12 cellular contexts compared by ENCODE assay signal in the genomic region with DNA sequence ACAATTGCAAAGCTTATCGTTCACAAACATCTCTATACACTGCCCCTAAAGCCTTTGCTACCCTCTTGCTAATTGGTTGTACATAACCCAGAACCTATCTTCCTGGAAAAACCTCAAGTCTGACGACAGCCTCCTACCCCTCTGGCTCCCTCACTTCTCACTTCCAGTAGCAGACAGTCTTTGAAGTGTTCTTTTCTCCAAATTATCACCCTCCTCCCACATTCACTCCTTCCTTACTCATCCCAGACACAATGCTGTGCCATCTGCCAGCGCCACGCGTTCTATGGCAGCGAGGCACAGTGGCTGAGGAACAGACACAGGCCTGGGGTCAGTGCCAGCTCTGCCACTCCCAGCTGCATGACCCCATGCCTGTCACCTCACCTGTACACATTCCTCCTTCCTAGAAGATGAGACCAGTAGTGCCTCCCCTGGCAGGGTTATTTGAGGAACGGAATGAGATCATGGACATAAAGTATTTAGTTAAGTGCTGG. TPM values are rescaled to one million over a fixed set of nuclear protein-coding genes. Genes with fewer than 3 reads are reported as not detected.
A peak's percentile ranks its signal among the peaks of the same experiment; 100 is the strongest.
DNase-seq lines count a peak whose midpoint lies in the region; ATAC-seq and TF ChIP-seq lines count a peak whose summit lies in the region.
"Had no signal": no experiment of that assay in that cellular context is flagged by ENCODE, and none has a peak within 500 bp of the region (broad histone marks: within the 10 kb centered on the region; RNA-seq: fewer than 3 reads in every experiment).

No MANE protein-coding gene starts in this region.

- H3K27ac Mint-ChIP-seq in MCF 10A (ENCODE audit: low read depth, unreplicated experiment): no peak overlapping the region
- peak overlapping the region; percentile 77 for H3K27ac Mint-ChIP-seq in activated CD4-positive, alpha-beta memory T cell treated with anti-CD3 and anti-CD28 coated beads for 36 hours
- H3K27ac Mint-ChIP-seq: B cell had no signal

- no TSS peak for BruUV-seq in MCF 10A (replicated peaks; lab: Mats Ljungman, UMichigan)

- H3K9me3 ChIP-seq in breast epithelium (peaks cover 6 to 8% of the 10 kb centered on the region in 2 donors), prostate gland (no peaks in the 10 kb centered on the region)

- H3K4me3 ChIP-seq in breast epithelium (no peak overlapping the region), prostate gland (no peak overlapping the region)
- H3K4me3 ChIP-seq: heart right ventricle had no signal

- H3K4me1 ChIP-seq in breast epithelium: no peaks in the 10 kb centered on the region
- no peaks in the 10 kb centered on the region for H3K4me1 ChIP-seq in prostate gland (replicated peaks)

- H3K36me3 Mint-ChIP-seq in MCF 10A (ENCODE audit: insufficient read depth, unreplicated experiment): peaks cover 81% of the 10 kb centered on the region
- H3K36me3 Mint-ChIP-seq in activated CD4-positive, alpha-beta memory T cell treated with anti-CD3 and anti-CD28 coated beads for 36 hours: peaks cover 43% of the 10 kb centered on the region

- peaks cover 9% of the 10 kb centered on the region for H3K36me3 ChIP-seq in breast epithelium
- H3K36me3 ChIP-seq in prostate gland: peaks cover 6 to 10% of the 10 kb centered on the region in 2 donors

- H3K27me3 ChIP-seq in breast epithelium: no peaks in the 10 kb centered on the region
- no peaks in the 10 kb centered on the region for H3K27me3 ChIP-seq in prostate gland (replicated peaks; ENCODE audit: insufficient read depth)
- H3K27me3 ChIP-seq: heart right ventricle had no signal

- CTCF ChIA-PET in MCF 10A (lab: Yijun Ruan, JAX): no interaction called here
- CTCF ChIA-PET in activated CD4-positive, alpha-beta memory T cell treated with anti-CD3 and anti-CD28 coated beads for 36 hours (lab: Charles Lee): interaction anchor here (1.4 kb wide), 1 partner anchor 29 kb away, joined by 5 read pairs; no protein-coding TSS in a partner anchor

- 67% methylated on average over 7 of the region's 7 CpGs for WGBS in prostate gland

- TF ChIP-seq POLR2A in breast epithelium (IDR thresholded peaks at IDR 0.05) (no peak), prostate gland (IDR thresholded peaks at IDR 0.05) (no peak)

- no peaks in the 10 kb centered on the region for H3K4me1 Mint-ChIP-seq in MCF 10A (ENCODE audit: insufficient read depth, unreplicated experiment)
- H3K4me1 Mint-ChIP-seq in activated CD4-positive, alpha-beta memory T cell treated with anti-CD3 and anti-CD28 coated beads for 36 hours (ENCODE audit: low read depth): peaks cover 36% of the 10 kb centered on the region

- H3K4me3 Mint-ChIP-seq in MCF 10A (ENCODE audit: unreplicated experiment): no peak overlapping the region
- H3K4me3 Mint-ChIP-seq in activated CD4-positive, alpha-beta memory T cell treated with anti-CD3 and anti-CD28 coated beads for 36 hours: no peak overlapping the region
- H3K4me3 Mint-ChIP-seq: B cell had no signal

- POLR2A ChIA-PET in MCF 10A (lab: Yijun Ruan, JAX): interaction anchor here (1.4 kb wide), 1 partner anchor 22 kb away, joined by 4 read pairs; no protein-coding TSS in a partner anchor
- POLR2A ChIA-PET in activated CD4-positive, alpha-beta memory T cell treated with anti-CD3 and anti-CD28 coated beads for 36 hours (lab: Charles Lee): interaction anchor here (0.6 to 0.8 kb wide), 3 partner anchors 12 to 362 kb away, joined by 3 read pairs; a partner anchor contains a TSS

- no peaks in the 10 kb centered on the region for H3K27me3 Mint-ChIP-seq in MCF 10A (ENCODE audit: insufficient read depth, unreplicated experiment)
- H3K27me3 Mint-ChIP-seq in activated CD4-positive, alpha-beta memory T cell treated with anti-CD3 and anti-CD28 coated beads for 36 hours: no peaks in the 10 kb centered on the region
- H3K27me3 Mint-ChIP-seq: B cell had no signal

- ATAC-seq in HG03521 (IDR thresholded peaks at IDR 0.05; ENCODE audit: unreplicated experiment): no peak

- no peaks in the 10 kb centered on the region for H3K9me3 Mint-ChIP-seq in MCF 10A (ENCODE audit: unreplicated experiment)
- no peaks in the 10 kb centered on the region for H3K9me3 Mint-ChIP-seq in activated CD4-positive, alpha-beta memory T cell treated with anti-CD3 and anti-CD28 coated beads for 36 hours

- H3K27ac ChIP-seq in breast epithelium (peak overlapping the region; percentile 28 to 29), temporal lobe (ENCODE audit: low read depth, low read length) (peak overlapping the region; percentile 79), prostate gland (no peak overlapping the region)

- DNase-seq in breast epithelium (ENCODE audit: low spot score in 2 of 2) (peak in 1 of 2 donors; percentile 44), MCF 10A (ENCODE audit: unreplicated experiment) (no peak), kidney tubule cell (ENCODE audit: low spot score) (peak; percentile 91), mesenteric fat pad (ENCODE audit: low spot score) (no peak), prostate gland (ENCODE audit: low spot score) (no peak)
- peak; percentile 48 for DNase-seq in activated CD4-positive, alpha-beta memory T cell treated with anti-CD3 and anti-CD28 coated beads for 36 hours
- DNase-seq: HCEC 1CT, heart right ventricle had no signal

- intact Hi-C loops in breast epithelium (cut with DNase I; ENCODE audit: low total_unique reads) (no loop called here), MCF 10A (cut with micrococcal nuclease) (no loop called here), prostate gland (cut with DNase I) (no loop called here)
- intact Hi-C loops in activated CD4-positive, alpha-beta memory T cell treated with anti-CD3 and anti-CD28 coated beads for 36 hours (cut with micrococcal nuclease): no loop called here

- TF ChIP-seq CTCF in breast epithelium (IDR thresholded peaks at IDR 0.05): no peak
- TF ChIP-seq CTCF in MCF 10A (IDR thresholded peaks at IDR 0.05; ENCODE audit: unreplicated experiment): no peak
- TF ChIP-seq CTCF in prostate gland (IDR thresholded peaks at IDR 0.05): no peak

RNA-seq across cellular contexts. Expression of a gene that starts 27.7 kb away (rescaled TPM):
- total RNA-seq in breast epithelium: 100 to 1,000 TPM; 177 to 202 (median 178) TPM
- 189 and 218 TPM in 2 replicates for total RNA-seq in MCF 10A (2022)
- 100 to 1,000 TPM; 139 to 144 TPM for total RNA-seq in activated CD4-positive, alpha-beta memory T cell treated with anti-CD3 and anti-CD28 coated beads for 36 hours
- total RNA-seq in temporal lobe: 92.9 TPM
- total RNA-seq in mesenteric fat pad: 190 TPM
- 100 to 1,000 TPM; 210 to 259 TPM for total RNA-seq in prostate gland

RNA-seq across cellular contexts. Expression of a gene that starts 39.8 kb away (rescaled TPM):
- total RNA-seq in breast epithelium (10 to 100 TPM; 24.9 to 38.2 (median 35.1) TPM), MCF 10A (2022) (14.9 and 17.4 TPM in 2 replicates), temporal lobe (34.7 TPM), mesenteric fat pad (32.8 TPM), prostate gland (10 to 100 TPM; 34.5 to 54.0 TPM)
- 10 to 100 TPM; 19.2 to 20.5 TPM for total RNA-seq in activated CD4-positive, alpha-beta memory T cell treated with anti-CD3 and anti-CD28 coated beads for 36 hours

RNA-seq across cellular contexts. Expression of a gene that starts 49.3 kb away (rescaled TPM):
- total RNA-seq in breast epithelium (under 1 TPM in 1 of 3 donors, not detected in 2; 0.80 TPM), MCF 10A (2022) (not detected in 2 replicates), temporal lobe (under 0.01 TPM), mesenteric fat pad (0.87 TPM), prostate gland (1 to 10 TPM in 1 of 2 donors, under 1 TPM in 1; 0.18 to 3.0 TPM)
- not detected for total RNA-seq in activated CD4-positive, alpha-beta memory T cell treated with anti-CD3 and anti-CD28 coated beads for 36 hours
- total RNA-seq: B cell, liver had no signal

Comparison
In these comparisons a context has a peak if more than half of its experiments do, and no peak if none do; other contexts are left out.
1. DNase-seq: peak in activated CD4-positive, alpha-beta memory T cell treated with anti-CD3 and anti-CD28 coated beads for 36 hours (single experiment) and kidney tubule cell (single experiment); none in MCF 10A (single experiment), mesenteric fat pad (single experiment) and prostate gland (single experiment).
2. H3K27ac ChIP-seq: peak in breast epithelium (2 of 2) and temporal lobe (single experiment); none in prostate gland (0 of 2).